Comparison of ENCODE assay signal across 18 cellular contexts in the genomic region with DNA sequence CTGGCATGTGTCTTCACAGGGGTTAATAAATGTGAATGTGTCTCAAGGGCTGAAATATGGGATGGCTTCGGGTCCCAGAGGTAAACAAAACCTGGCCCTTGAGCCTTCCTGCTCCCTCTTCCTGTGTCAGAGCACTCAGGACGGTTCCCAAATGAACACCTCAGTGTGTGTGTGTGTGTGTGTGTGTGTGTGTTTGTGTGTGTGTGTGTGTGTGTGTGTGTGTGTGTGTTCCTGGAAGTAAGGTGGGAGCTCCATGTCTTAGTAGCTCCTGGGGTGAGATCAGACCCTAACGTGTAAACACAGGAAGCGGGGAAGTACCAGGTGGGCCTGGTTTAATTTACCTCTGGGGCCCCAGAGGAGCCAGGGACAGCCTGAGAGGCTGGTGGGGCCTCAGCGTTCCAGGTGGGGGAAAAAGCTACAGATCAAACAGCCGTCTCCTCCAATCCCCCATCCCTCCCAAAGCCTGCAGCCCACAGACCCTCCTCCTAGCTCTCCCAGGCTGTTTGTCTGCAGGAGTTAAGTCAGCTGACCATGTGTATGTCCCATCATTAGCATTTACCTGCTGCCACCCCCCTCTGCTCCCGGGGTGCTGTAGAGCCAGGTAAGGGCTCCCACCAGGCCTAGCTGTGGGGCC.
A peak's percentile ranks its signal among the peaks of the same experiment; 100 is the strongest.
DNase-seq lines count a peak whose midpoint lies in the region; ATAC-seq lines count a peak whose summit lies in the region.
"Had no signal": no experiment of that assay in that cellular context is flagged by ENCODE, and none has a peak within 500 bp of the region (broad histone marks: within the 10 kb centered on the region; RNA-seq: fewer than 3 reads in every experiment).

No MANE protein-coding gene starts in this region.

- H3K36me3 Mint-ChIP-seq in effector memory CD8-positive, alpha-beta T cell (ENCODE audit: insufficient read depth), result peaks cover 6% of the 10 kb centered on the region

- no peaks in the 10 kb centered on the region for H3K9me3 Mint-ChIP-seq in effector memory CD8-positive, alpha-beta T cell
- no peaks in the 10 kb centered on the region for H3K9me3 Mint-ChIP-seq in stimulated activated naive CD8-positive, alpha-beta T cell treated with anti-CD3 and anti-CD28 coated beads, Interleukin-15, amount 100 ng/mL, for 72 hours
- H3K9me3 Mint-ChIP-seq: activated T-helper 2 cell treated with anti-CD3 and anti-CD28 coated beads, Interferon-gamma antibody, Interleukin-2, Interleukin-4, amounts not matched to agents 10 μg/mL and 5 μg/mL and 100 μg/mL, durations not matched to agents 14 hours and 24 hours and 36 hours; CD4-positive, alpha-beta T cell; neural crest cell had no signal

- H3K27ac Mint-ChIP-seq in effector memory CD8-positive, alpha-beta T cell, result peak overlapping the region; percentile 44 to 59
- peak overlapping the region in 1 of 2 donors; percentile 37 for H3K27ac Mint-ChIP-seq in stimulated activated naive CD8-positive, alpha-beta T cell treated with anti-CD3 and anti-CD28 coated beads, Interleukin-15, amount 100 ng/mL, for 72 hours
- H3K27ac Mint-ChIP-seq: activated T-helper 2 cell treated with anti-CD3 and anti-CD28 coated beads, Interferon-gamma antibody, Interleukin-2, Interleukin-4, amounts not matched to agents 10 μg/mL and 5 μg/mL and 100 μg/mL, durations not matched to agents 14 hours and 24 hours and 36 hours; CD4-positive, alpha-beta T cell had no signal

- H3K4me3 Mint-ChIP-seq in effector memory CD8-positive, alpha-beta T cell, result no peak overlapping the region
- H3K4me3 Mint-ChIP-seq in stimulated activated naive CD8-positive, alpha-beta T cell treated with anti-CD3 and anti-CD28 coated beads, Interleukin-15, amount 100 ng/mL, for 72 hours, result no peak overlapping the region
- H3K4me3 Mint-ChIP-seq: CD4-positive, alpha-beta T cell; neural crest cell had no signal

- ATAC-seq in effector memory CD8-positive, alpha-beta T cell (replicated peaks), result no peak
- ATAC-seq in GM19035 (IDR thresholded peaks at IDR 0.05; ENCODE audit: unreplicated experiment) (no peak), GM21737 (IDR thresholded peaks at IDR 0.05; ENCODE audit: unreplicated experiment) (no peak)
- ATAC-seq in stimulated activated naive CD8-positive, alpha-beta T cell treated with anti-CD3 and anti-CD28 coated beads, Interleukin-15, amount 100 ng/mL, for 72 hours, result no peak

- peaks cover 12 to 17% of the 10 kb centered on the region in 2 donors for H3K4me1 Mint-ChIP-seq in effector memory CD8-positive, alpha-beta T cell (ENCODE audit: low read depth in 2 of 2)
- H3K4me1 Mint-ChIP-seq in stimulated activated naive CD8-positive, alpha-beta T cell treated with anti-CD3 and anti-CD28 coated beads, Interleukin-15, amount 100 ng/mL, for 72 hours, result peaks cover 8% of the 10 kb centered on the region

- no peaks in the 10 kb centered on the region for H3K27me3 Mint-ChIP-seq in effector memory CD8-positive, alpha-beta T cell
- peaks cover 23% of the 10 kb centered on the region for H3K27me3 Mint-ChIP-seq in stimulated activated naive CD8-positive, alpha-beta T cell treated with anti-CD3 and anti-CD28 coated beads, Interleukin-15, amount 100 ng/mL, for 72 hours

- peak; percentile 77 for DNase-seq in NCI-H82 (lab: John Stamatoyannopoulos, UW)
- DNase-seq in NCI-H82 treated with DMSO at 0.1 percent for 48 hours (lab: John Stamatoyannopoulos, UW; ENCODE audit: unreplicated experiment), result no peak
- peak; percentile 70 for DNase-seq in NCI-H510A (lab: John Stamatoyannopoulos, UW)
- no peak for DNase-seq in effector memory CD8-positive, alpha-beta T cell
- DNase-seq in stimulated activated naive CD8-positive, alpha-beta T cell treated with anti-CD3 and anti-CD28 coated beads, Interleukin-15, amount 100 ng/mL, for 72 hours, result no peak
- no peak for DNase-seq in activated naive CD4-positive, alpha-beta T cell treated with Interleukin-2 at 50 U/mL for 16 hours
- DNase-seq: amniotic stem cell; CD4-positive, alpha-beta T cell; EL; hypothalamus; kidney; NCI-H1930; stimulated activated naive CD4-positive, alpha-beta T cell treated with Interleukin-2 at 50 U/mL for 16 hours; T-helper 2 cell had no signal

Comparison
In these comparisons a context has a peak if more than half of its experiments do, and no peak if none do; other contexts are left out.
1. DNase-seq: peak in NCI-H82 (single experiment) and NCI-H510A (single experiment); none in NCI-H82 treated with DMSO at 0.1 percent for 48 hours (single experiment), effector memory CD8-positive, alpha-beta T cell (0 of 3), stimulated activated naive CD8-positive, alpha-beta T cell treated with anti-CD3 and anti-CD28 coated beads, Interleukin-15, amount 100 ng/mL, for 72 hours (0 of 2) and activated naive CD4-positive, alpha-beta T cell treated with Interleukin-2 at 50 U/mL for 16 hours (single experiment).